ENCODE assay signal across 1 cellular context in genomic region chrX:40054793-40055192, GRCh38.
TF ChIP-seq lines count a peak whose summit lies in the region.

No MANE protein-coding gene starts in this region.

TF ChIP-seq in IMR-90, 13 proteins besides CTCF, POLR2A, EP300 and RAD21:
- TF ChIP-seq BHLHE40 (IDR thresholded peaks at IDR 0.05; ENCODE audit: low read depth, low read length) (no peak), RFX5 (IDR thresholded peaks at IDR 0.05; ENCODE audit: low read depth, low read length) (no peak), CHD1 (IDR thresholded peaks at IDR 0.05; ENCODE audit: low read depth, low read length) (no peak), NFE2L2 (IDR thresholded peaks at IDR 0.05; ENCODE audit: low read depth, low read length) (no peak), CEBPB (IDR thresholded peaks at IDR 0.05; ENCODE audit: low read depth, low read length) (no peak), MAFK (IDR thresholded peaks at IDR 0.05; ENCODE audit: low read depth, low read length) (no peak), USF2 (IDR thresholded peaks at IDR 0.05; ENCODE audit: low read depth, low read length) (no peak), ELK1 (IDR thresholded peaks at IDR 0.05; ENCODE audit: borderline replicate concordance, low read depth, low read length) (no peak), RCOR1 (IDR thresholded peaks at IDR 0.05; ENCODE audit: insufficient replicate concordance, low read length) (no peak), MAZ (IDR thresholded peaks at IDR 0.05; ENCODE audit: borderline replicate concordance, low read depth, low read length) (no peak), MXI1 (IDR thresholded peaks at IDR 0.05; ENCODE audit: borderline replicate concordance, low read depth, low read length) (no peak), SMC3 (IDR thresholded peaks at IDR 0.05; ENCODE audit: low read depth, low read length) (no peak), FOS (IDR thresholded peaks at IDR 0.05; ENCODE audit: low read depth, low read length) (no peak)
